Comparison of ENCODE assay signal across 9 cellular contexts in genomic region chr1:19454265-19455198, GRCh38. TPM values are rescaled to one million over a fixed set of nuclear protein-coding genes. Genes with fewer than 3 reads are reported as not detected.
DNase-seq lines count a peak whose midpoint lies in the region; ATAC-seq, FAIRE-seq and TF ChIP-seq lines count a peak whose summit lies in the region.
"Had no signal": no experiment of that assay in that cellular context is flagged by ENCODE, and none has a peak within 500 bp of the region (broad histone marks: within the 10 kb centered on the region; RNA-seq: fewer than 3 reads in every experiment).

No MANE protein-coding gene starts in this region.

- peak; percentile 74 for DNase-seq in Ammon's horn (ENCODE audit: low spot score)
- DNase-seq in RCC 7860 (ENCODE audit: low spot score), result peak; percentile 14
- DNase-seq in endothelial cell of umbilical vein (ENCODE audit: low read depth, low spot score), result no peak
- DNase-seq in neuronal stem cell (ENCODE audit: low spot score), result no peak
- DNase-seq in NCI-H2029 treated with DMSO at 0.1 percent for 48 hours (lab: John Stamatoyannopoulos, UW), result no peak
- DNase-seq in NCI-H2107 treated with DMSO at 0.1 percent for 48 hours (lab: John Stamatoyannopoulos, UW; ENCODE audit: unreplicated experiment), result no peak
- DNase-seq: T1000 had no signal

- POLR2A ChIA-PET in endothelial cell of umbilical vein (lab: Charles Lee), result no interaction called here

- CTCF ChIA-PET in endothelial cell of umbilical vein (lab: Charles Lee), result interaction anchor here (0.8 to 0.9 kb wide), 4 partner anchors 12 to 64 kb away, joined by 3 read pairs; no protein-coding TSS in a partner anchor

- H4K8ac ChIP-seq in neuronal stem cell (ENCODE audit: low read depth, low read length), result no peak overlapping the region

- H4K20me1 ChIP-seq in endothelial cell of umbilical vein (replicated peaks; ENCODE audit: control insufficient read depth, extremely low read depth, insufficient read depth, low read length), result peaks cover 15% of the 10 kb centered on the region

- peak overlapping the region; percentile 81 for H3K18ac ChIP-seq in neuronal stem cell (ENCODE audit: low read length)

- no peak overlapping the region for H3K27ac ChIP-seq in endothelial cell of umbilical vein (ENCODE audit: insufficient read depth, low read depth, low read length)
- H3K27ac ChIP-seq in neuronal stem cell (replicated peaks; ENCODE audit: low read length), result no peak overlapping the region

- H3K36me3 ChIP-seq in endothelial cell of umbilical vein (ENCODE audit: control insufficient read depth in 2 of 2, extremely low read depth in 1 of 2, insufficient read depth in 2 of 2, low read length in 2 of 2) (no peaks in the 10 kb centered on the region), neuronal stem cell (replicated peaks in 1 of 2; ENCODE audit: control insufficient read depth in 2 of 2, insufficient read depth in 2 of 2, low read length in 2 of 2) (peaks cover 2 to 9% of the 10 kb centered on the region in 2 donors)

- H3K79me1 ChIP-seq in neuronal stem cell (ENCODE audit: low read depth, low read length), result peaks cover 10% of the 10 kb centered on the region

- H2BK5ac ChIP-seq in neuronal stem cell (ENCODE audit: low read length), result no peak overlapping the region

- H3K4me3 ChIP-seq in endothelial cell of umbilical vein (replicated peaks in 1 of 3; ENCODE audit: insufficient read depth in 1 of 3, low read depth in 1 of 3, low read length in 3 of 3) (no peak overlapping the region), neuronal stem cell (ENCODE audit: low read length in 2 of 2) (no peak overlapping the region)

- H3K9me1 ChIP-seq in endothelial cell of umbilical vein (replicated peaks; ENCODE audit: control insufficient read depth, extremely low read depth, insufficient read depth, low read length), result no peaks in the 10 kb centered on the region

- no peak overlapping the region for H3K9ac ChIP-seq in endothelial cell of umbilical vein (replicated peaks; ENCODE audit: extremely low read depth, insufficient read depth, low read length)
- H3K9ac ChIP-seq in neuronal stem cell (ENCODE audit: low read depth, low read length, poor library complexity), result no peak overlapping the region

- FAIRE-seq in RCC 7860 (lab: Jason Lieb, UNC) (peak; percentile 14), endothelial cell of umbilical vein (lab: Jason Lieb, UNC) (peak; percentile 43)

- no peak for TF ChIP-seq CTCF in endothelial cell of umbilical vein (IDR thresholded peaks at IDR 0.05; ENCODE audit: extremely low read depth in 1 of 2, insufficient read depth in 1 of 2, low read depth in 1 of 2, low read length in 2 of 2)

- ATAC-seq in GM19463 (IDR thresholded peaks at IDR 0.05; ENCODE audit: unreplicated experiment) (no peak), GM19035 (IDR thresholded peaks at IDR 0.05; ENCODE audit: unreplicated experiment) (no peak)

- H2BK12ac ChIP-seq in neuronal stem cell (ENCODE audit: low read length), result no peak overlapping the region

- H3K27me3 ChIP-seq in endothelial cell of umbilical vein (ENCODE audit: control insufficient read depth in 2 of 2, insufficient read depth in 2 of 2, low read length in 2 of 2) (no peaks in the 10 kb centered on the region), neuronal stem cell (ENCODE audit: control insufficient read depth in 3 of 3, insufficient read depth in 3 of 3, low read depth in 1 of 3, low read length in 3 of 3) (no peaks in the 10 kb centered on the region)

- no peak overlapping the region for H3K14ac ChIP-seq in neuronal stem cell (ENCODE audit: low read length)

- no CpG with 5 or more reads among the region's 13 CpGs for WGBS in neuronal stem cell (ENCODE audit: extremely low coverage in 2 of 2, insufficient read length in 2 of 2, insufficient replicate concordance in 1 of 2), 2 donors

- no peak for TF ChIP-seq POLR2A in endothelial cell of umbilical vein (IDR thresholded peaks at IDR 0.05; ENCODE audit: low read depth, low read length)

- H3K4me2 ChIP-seq in endothelial cell of umbilical vein (ENCODE audit: insufficient read depth, low read length) (no peak overlapping the region), neuronal stem cell (ENCODE audit: insufficient read depth, low read length, poor library complexity, severe bottlenecking) (no peak overlapping the region)

- no peak overlapping the region for H3K4ac ChIP-seq in neuronal stem cell (ENCODE audit: low read length)

- no peak overlapping the region for H3K23ac ChIP-seq in neuronal stem cell (ENCODE audit: low read depth, low read length, poor library complexity)

- H3K79me2 ChIP-seq in endothelial cell of umbilical vein (ENCODE audit: control insufficient read depth, insufficient read depth, low read length), result peaks cover 88% of the 10 kb centered on the region

- H4K91ac ChIP-seq in neuronal stem cell (ENCODE audit: low read depth, low read length, poor library complexity), result no peak overlapping the region

- H2AFZ ChIP-seq in endothelial cell of umbilical vein (ENCODE audit: low read depth, low read length) (no peak overlapping the region), neuronal stem cell (ENCODE audit: low read length) (no peak overlapping the region)

- no peaks in the 10 kb centered on the region for H3K9me3 ChIP-seq in endothelial cell of umbilical vein (replicated peaks; ENCODE audit: control insufficient read depth, insufficient read depth, low read length)
- H3K9me3 ChIP-seq in neuronal stem cell (replicated peaks in 1 of 2; ENCODE audit: control insufficient read depth in 2 of 2, insufficient read depth in 1 of 2, low read depth in 1 of 2, low read length in 2 of 2), result no peaks in the 10 kb centered on the region

- intact Hi-C loops in endothelial cell of umbilical vein (cut with micrococcal nuclease), result no loop called here

- dilution Hi-C loops in endothelial cell of umbilical vein (cut with MboI; ENCODE audit: extremely low pct_ligation_motif_present, low sequenced_read_pairs), result no loop called here

- H2BK15ac ChIP-seq in neuronal stem cell (ENCODE audit: low read length), result no peak overlapping the region

- H3K4me1 ChIP-seq in endothelial cell of umbilical vein (ENCODE audit: control insufficient read depth, extremely low read depth, insufficient read depth, low read length) (peaks cover 61% of the 10 kb centered on the region), neuronal stem cell (ENCODE audit: control insufficient read depth in 2 of 2, insufficient read depth in 1 of 2, low read depth in 1 of 2, low read length in 2 of 2) (peaks cover 13 to 38% of the 10 kb centered on the region in 2 donors)

- H2AK5ac ChIP-seq in neuronal stem cell (ENCODE audit: low read depth, low read length), result peak overlapping the region; percentile 73

- H2BK120ac ChIP-seq in neuronal stem cell (ENCODE audit: low read depth, low read length), result no peak overlapping the region

- no TSS peak for BruUV-seq in endothelial cell of umbilical vein (replicated peaks; lab: Mats Ljungman, UMichigan)

TF ChIP-seq in endothelial cell of umbilical vein, 7 proteins besides CTCF, POLR2A, EP300 and RAD21:
- no peak for TF ChIP-seq GATA2 (IDR thresholded peaks at IDR 0.05; ENCODE audit: insufficient read depth, insufficient read length, low read depth, low read length)
- no peak for TF ChIP-seq FOS (IDR thresholded peaks at IDR 0.05; ENCODE audit: borderline replicate concordance, insufficient read depth, low read length)
- no peak for TF ChIP-seq EZH2 (IDR thresholded peaks at IDR 0.05; ENCODE audit: borderline replicate concordance, low read depth, low read length, severe bottlenecking)
- TF ChIP-seq MYC (IDR thresholded peaks at IDR 0.05; ENCODE audit: low read depth, low read length), result no peak
- no peak for TF ChIP-seq POLR2AphosphoS5 (IDR thresholded peaks at IDR 0.05; ENCODE audit: insufficient read depth, low read depth, low read length)
- TF ChIP-seq JUN (IDR thresholded peaks at IDR 0.05; ENCODE audit: borderline replicate concordance, insufficient read depth, insufficient read length, low read depth), result no peak
- no peak for TF ChIP-seq MAX (IDR thresholded peaks at IDR 0.05; ENCODE audit: insufficient read depth, insufficient read length)

RNA-seq across cellular contexts. Expression of gene CAPZB, which starts 30.8 kb away (rescaled TPM):
- 339 and 347 TPM in 2 replicates for total RNA-seq in endothelial cell of umbilical vein
- polyA plus RNA-seq in endothelial cell of umbilical vein, result 145 and 196 TPM in 2 replicates
- 324 and 349 TPM in 2 replicates for polyA plus RNA-seq in endothelial cell of umbilical vein (2011; cell fraction: cytosol; rRNA removed)
- 134 and 156 TPM in 2 replicates for polyA plus RNA-seq in endothelial cell of umbilical vein (2011; cell fraction: nucleus; rRNA removed)
- polyA plus RNA-seq in endothelial cell of umbilical vein (2012), result 289 and 327 TPM in 2 replicates
- 88.2 and 117 TPM in 2 replicates for polyA minus RNA-seq in endothelial cell of umbilical vein
- 35.2 TPM for polyA minus RNA-seq in endothelial cell of umbilical vein (2011; cell fraction: cytosol; rRNA and poly(A)+ RNA removed)
- polyA minus RNA-seq in endothelial cell of umbilical vein (2011; cell fraction: nucleus; rRNA and poly(A)+ RNA removed), result 33.1 and 43.8 TPM in 2 replicates
- 295 TPM for polyA plus RNA-seq in neuronal stem cell (2013, experiment 1 of 2)
- 299 TPM for polyA plus RNA-seq in neuronal stem cell (2013, experiment 2 of 2)

Comparison
In these comparisons a context has a peak if more than half of its experiments do, and no peak if none do; other contexts are left out.
1. DNase-seq: peak in Ammon's horn (single experiment) and RCC 7860 (single experiment); none in endothelial cell of umbilical vein (single experiment), neuronal stem cell (single experiment), NCI-H2029 treated with DMSO at 0.1 percent for 48 hours (single experiment) and NCI-H2107 treated with DMSO at 0.1 percent for 48 hours (single experiment).